In the genomic region with DNA sequence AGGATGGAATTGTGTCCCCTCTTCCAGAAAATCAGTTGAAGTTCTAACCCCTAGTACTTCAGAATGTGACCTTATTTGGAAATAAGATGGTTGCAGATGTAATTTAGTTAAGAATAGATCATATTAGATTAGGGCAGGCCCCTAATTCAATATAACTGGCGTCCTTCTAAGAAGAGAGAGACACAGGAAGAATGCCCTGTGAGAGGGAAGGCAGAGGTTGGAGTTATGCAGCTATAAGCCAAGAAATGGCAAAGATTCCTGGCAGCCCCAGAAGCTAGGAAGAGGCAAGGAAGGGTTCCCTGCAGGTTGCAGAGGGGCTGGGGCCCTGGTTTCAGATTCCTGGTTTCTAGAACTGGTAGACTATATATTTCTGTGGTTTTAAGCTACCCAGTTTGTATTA, we compare ENCODE assay signal across 6 cellular contexts. TPM values are rescaled to one million over a fixed set of nuclear protein-coding genes. Genes with fewer than 3 reads are reported as not detected.
"Had no signal": no experiment of that assay in that cellular context is flagged by ENCODE, and none has a peak within 500 bp of the region (broad histone marks: within the 10 kb centered on the region; RNA-seq: fewer than 3 reads in every experiment).

No MANE protein-coding gene starts in this region.

- H3K36me3 Mint-ChIP-seq: IgD-negative memory B cell had no signal

- H3K27ac ChIP-seq: HL-60 had no signal

- DNase-seq: GOT3, H9, HCEC 1CT had no signal

- H3K4me1 Mint-ChIP-seq: IgD-negative memory B cell had no signal

- H3K4me3 Mint-ChIP-seq: H9, IgD-negative memory B cell had no signal

- H3K27ac Mint-ChIP-seq: H9, IgD-negative memory B cell had no signal

- H3K27me3 Mint-ChIP-seq: IgD-negative memory B cell had no signal

- H3K9me3 Mint-ChIP-seq: H9 had no signal

- ATAC-seq: HepG2 had no signal

RNA-seq across cellular contexts. Expression of a gene that starts 30.0 kb away (rescaled TPM):
- total RNA-seq: HepG2 had no signal
- polyA plus RNA-seq: HepG2, IgD-negative memory B cell had no signal
